ENCODE assay signal across 28 cellular contexts in genomic region chr17:41629316-41629715, GRCh38. TPM values are rescaled to one million over a fixed set of nuclear protein-coding genes. Genes with fewer than 3 reads are reported as not detected.
"Had no signal": no experiment of that assay in that cellular context is flagged by ENCODE, and none has a peak within 500 bp of the region (broad histone marks: within the 10 kb centered on the region; RNA-seq: fewer than 3 reads in every experiment).

No MANE protein-coding gene starts in this region.

- DNase-seq: activated B cell treated with CpG ODN at 0.5 μM for 24 hours; activated CD4-positive, alpha-beta memory T cell treated with anti-CD3 and anti-CD28 coated beads for 36 hours; activated CD4-positive, alpha-beta T cell treated with anti-CD3 and anti-CD28 coated beads for 1 hour; activated CD4-positive, alpha-beta T cell treated with anti-CD3 and anti-CD28 coated beads, Interleukin-2, amount 10 ng/mL, durations not matched to agents 24 days and 14 days; activated CD8-positive, alpha-beta memory T cell treated with anti-CD3 and anti-CD28 coated beads for 24 hours; activated effector memory CD4-positive, alpha-beta T cell treated with anti-CD3 and anti-CD28 coated beads, Interleukin-2, amount 50 U/mL, for 16 hours; activated naive CD4-positive, alpha-beta T cell treated with Interleukin-2 at 50 U/mL for 16 hours; activated naive CD8-positive, alpha-beta T cell treated with anti-CD3 and anti-CD28 coated beads, Interleukin-2, amount 50 U/mL, for 24 hours; activated T-cell treated with anti-CD3 and anti-CD28 coated beads, Interleukin-2, amount 50 U/mL, for 4 hours; amniotic stem cell; body of pancreas; Karpas-422; MM.1S; NCI-H1105; NCI-H1436; NCI-H1694 treated with DMSO at 0.1 percent for 48 hours; NCI-H2029 treated with DMSO at 0.1 percent for 48 hours; NCI-H510A treated with DMSO at 0.1 percent for 48 hours; PC-9; T-cell; T-helper 2 cell; T1000 had no signal

- ATAC-seq: activated naive CD4-positive, alpha-beta T cell treated with anti-CD3 and anti-CD28 coated beads, Interleukin-2, amount 50 U/mL, for 72 hours; activated naive CD8-positive, alpha-beta T cell treated with anti-CD3 and anti-CD28 coated beads, Interleukin-2, amount 50 U/mL, for 24 hours; activated T-cell treated with anti-CD3 and anti-CD28 coated beads, Interleukin-2, amount 50 U/mL, for 4 hours; body of pancreas; K562; T-cell had no signal

- H3K9me3 Mint-ChIP-seq: activated B cell treated with CpG ODN at 0.5 μM for 24 hours; activated CD4-positive, alpha-beta memory T cell treated with anti-CD3 and anti-CD28 coated beads for 36 hours; activated CD4-positive, alpha-beta T cell treated with anti-CD3 and anti-CD28 coated beads, Interleukin-2, amount 10 ng/mL, durations not matched to agents 24 days and 14 days; activated naive CD4-positive, alpha-beta T cell treated with anti-CD3 and anti-CD28 coated beads, Interleukin-2, amount 50 U/mL, for 72 hours; activated naive CD8-positive, alpha-beta T cell treated with anti-CD3 and anti-CD28 coated beads, Interleukin-2, amount 50 U/mL, for 24 hours; activated T-cell treated with anti-CD3 and anti-CD28 coated beads, Interleukin-2, amount 50 U/mL, for 4 hours; T-cell had no signal

- H3K27me3 Mint-ChIP-seq: activated CD4-positive, alpha-beta T cell treated with anti-CD3 and anti-CD28 coated beads, Interleukin-2, amount 10 ng/mL, durations not matched to agents 24 days and 14 days had no signal

- H3K9me3 ChIP-seq: ascending aorta, body of pancreas had no signal

- H3K27ac ChIP-seq: ascending aorta, body of pancreas, cardiac muscle cell, PC-9, SK-N-MC had no signal

- H3K4me3 ChIP-seq: ascending aorta, body of pancreas, cardiac muscle cell, K562, PC-9, SK-N-MC had no signal

- H3K27ac Mint-ChIP-seq: activated B cell treated with CpG ODN at 0.5 μM for 24 hours; activated CD4-positive, alpha-beta memory T cell treated with anti-CD3 and anti-CD28 coated beads for 36 hours; activated CD4-positive, alpha-beta T cell treated with anti-CD3 and anti-CD28 coated beads, Interleukin-2, amount 10 ng/mL, durations not matched to agents 24 days and 14 days; activated naive CD4-positive, alpha-beta T cell treated with anti-CD3 and anti-CD28 coated beads, Interleukin-2, amount 50 U/mL, for 72 hours; activated naive CD8-positive, alpha-beta T cell treated with anti-CD3 and anti-CD28 coated beads, Interleukin-2, amount 50 U/mL, for 24 hours; T-cell had no signal

- FAIRE-seq: TTC549 had no signal

- H2AFZ ChIP-seq: PC-9 had no signal

- H3K4me3 Mint-ChIP-seq: activated B cell treated with CpG ODN at 0.5 μM for 24 hours; activated CD4-positive, alpha-beta memory T cell treated with anti-CD3 and anti-CD28 coated beads for 36 hours; activated CD4-positive, alpha-beta T cell treated with anti-CD3 and anti-CD28 coated beads, Interleukin-2, amount 10 ng/mL, durations not matched to agents 24 days and 14 days; activated naive CD8-positive, alpha-beta T cell treated with anti-CD3 and anti-CD28 coated beads, Interleukin-2, amount 50 U/mL, for 24 hours; activated T-cell treated with anti-CD3 and anti-CD28 coated beads, Interleukin-2, amount 50 U/mL, for 4 hours; T-cell had no signal

- H3K4me1 ChIP-seq: ascending aorta, body of pancreas had no signal

- H3K27me3 ChIP-seq: ascending aorta, body of pancreas, cardiac muscle cell had no signal

- H3K4me2 ChIP-seq: PC-9 had no signal

- H3K36me3 ChIP-seq: ascending aorta, cardiac muscle cell had no signal

- H3K4me1 Mint-ChIP-seq: activated B cell treated with CpG ODN at 0.5 μM for 24 hours; activated CD4-positive, alpha-beta T cell treated with anti-CD3 and anti-CD28 coated beads, Interleukin-2, amount 10 ng/mL, durations not matched to agents 24 days and 14 days; activated naive CD8-positive, alpha-beta T cell treated with anti-CD3 and anti-CD28 coated beads, Interleukin-2, amount 50 U/mL, for 24 hours; T-cell had no signal

- H3K36me3 Mint-ChIP-seq: activated CD4-positive, alpha-beta memory T cell treated with anti-CD3 and anti-CD28 coated beads for 36 hours; activated naive CD4-positive, alpha-beta T cell treated with anti-CD3 and anti-CD28 coated beads, Interleukin-2, amount 50 U/mL, for 72 hours; T-cell had no signal

RNA-seq across cellular contexts. Expression of gene KRT17, which starts 4.9 kb away (rescaled TPM):
- total RNA-seq: activated B cell treated with CpG ODN at 0.5 μM for 24 hours; activated CD4-positive, alpha-beta memory T cell treated with anti-CD3 and anti-CD28 coated beads for 36 hours; activated CD4-positive, alpha-beta T cell treated with anti-CD3 and anti-CD28 coated beads, Interleukin-2, amount 10 ng/mL, durations not matched to agents 24 days and 14 days; activated T-cell treated with anti-CD3 and anti-CD28 coated beads, Interleukin-2, amount 50 U/mL, for 4 hours; cardiac muscle cell; T-cell had no signal

RNA-seq across cellular contexts. Expression of gene KRT16, which starts 16.7 kb away (rescaled TPM):
- total RNA-seq: activated B cell treated with CpG ODN at 0.5 μM for 24 hours; activated CD4-positive, alpha-beta memory T cell treated with anti-CD3 and anti-CD28 coated beads for 36 hours; activated CD4-positive, alpha-beta T cell treated with anti-CD3 and anti-CD28 coated beads, Interleukin-2, amount 10 ng/mL, durations not matched to agents 24 days and 14 days; activated naive CD4-positive, alpha-beta T cell treated with anti-CD3 and anti-CD28 coated beads, Interleukin-2, amount 50 U/mL, for 72 hours; activated T-cell treated with anti-CD3 and anti-CD28 coated beads, Interleukin-2, amount 50 U/mL, for 4 hours; cardiac muscle cell; K562; T-cell had no signal

RNA-seq across cellular contexts. Expression of gene KRT14, which starts 42.6 kb away (rescaled TPM):
- total RNA-seq: activated B cell treated with CpG ODN at 0.5 μM for 24 hours; activated CD4-positive, alpha-beta memory T cell treated with anti-CD3 and anti-CD28 coated beads for 36 hours; activated CD4-positive, alpha-beta T cell treated with anti-CD3 and anti-CD28 coated beads, Interleukin-2, amount 10 ng/mL, durations not matched to agents 24 days and 14 days; activated naive CD4-positive, alpha-beta T cell treated with anti-CD3 and anti-CD28 coated beads, Interleukin-2, amount 50 U/mL, for 72 hours; activated T-cell treated with anti-CD3 and anti-CD28 coated beads, Interleukin-2, amount 50 U/mL, for 4 hours; cardiac muscle cell; K562; T-cell had no signal

RNA-seq across cellular contexts. Expression of gene KRT9, which starts 57.5 kb away (rescaled TPM):
- total RNA-seq: activated B cell treated with CpG ODN at 0.5 μM for 24 hours; activated CD4-positive, alpha-beta memory T cell treated with anti-CD3 and anti-CD28 coated beads for 36 hours; activated CD4-positive, alpha-beta T cell treated with anti-CD3 and anti-CD28 coated beads, Interleukin-2, amount 10 ng/mL, durations not matched to agents 24 days and 14 days; activated naive CD4-positive, alpha-beta T cell treated with anti-CD3 and anti-CD28 coated beads, Interleukin-2, amount 50 U/mL, for 72 hours; activated T-cell treated with anti-CD3 and anti-CD28 coated beads, Interleukin-2, amount 50 U/mL, for 4 hours; ascending aorta; body of pancreas; cardiac muscle cell; K562; T-cell had no signal
- polyA plus RNA-seq: cardiac muscle cell had no signal
